14 cellular contexts compared by ENCODE assay signal in the genomic region with DNA sequence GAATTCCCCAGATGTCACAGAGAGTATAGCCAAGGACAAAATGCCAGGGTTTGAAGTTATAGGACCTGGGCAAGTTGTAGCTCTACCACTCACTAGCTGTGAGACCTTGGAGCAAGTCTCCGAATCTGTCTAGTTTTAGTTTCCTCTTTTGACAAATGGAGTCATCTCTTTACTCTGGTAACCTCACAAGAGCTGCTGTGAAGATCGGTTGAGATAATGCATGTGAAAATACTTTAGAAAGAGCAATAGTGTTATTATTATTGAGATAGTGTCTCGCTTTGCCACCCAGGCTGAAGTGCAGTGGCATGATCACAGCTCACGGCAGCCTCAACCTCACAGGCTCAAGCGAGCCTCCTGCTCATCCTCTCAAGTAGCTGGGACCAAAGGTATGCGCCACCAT.
DNase-seq lines count a peak whose midpoint lies in the region; ATAC-seq and TF ChIP-seq lines count a peak whose summit lies in the region.
"Had no signal": no experiment of that assay in that cellular context is flagged by ENCODE, and none has a peak within 500 bp of the region (broad histone marks: within the 10 kb centered on the region; RNA-seq: fewer than 3 reads in every experiment).

No MANE protein-coding gene starts in this region.

- peaks cover 10% of the 10 kb centered on the region for H3K36me3 Mint-ChIP-seq in central memory CD8-positive, alpha-beta T cell (ENCODE audit: insufficient read depth)
- no peaks in the 10 kb centered on the region for H3K36me3 Mint-ChIP-seq in natural killer cell

- no peaks in the 10 kb centered on the region for H3K27me3 Mint-ChIP-seq in central memory CD8-positive, alpha-beta T cell
- no peaks in the 10 kb centered on the region for H3K27me3 Mint-ChIP-seq in natural killer cell (ENCODE audit: low read depth in 2 of 2)
- H3K27me3 Mint-ChIP-seq: B cell; CD4-positive, alpha-beta T cell had no signal

- ATAC-seq in GM18868 (IDR thresholded peaks at IDR 0.05; ENCODE audit: unreplicated experiment): peak; percentile 41
- ATAC-seq in central memory CD8-positive, alpha-beta T cell (replicated peaks; ENCODE audit: extremely low read depth, poor library complexity, severe bottlenecking): peak; percentile 70
- ATAC-seq in natural killer cell: peak; percentile 61 to 84 (median 73)
- ATAC-seq in GM19455 (IDR thresholded peaks at IDR 0.05; ENCODE audit: unreplicated experiment): no peak

- H2AFZ ChIP-seq in SK-N-SH (ENCODE audit: low read depth): no peak overlapping the region
- H2AFZ ChIP-seq: GM23248 had no signal

- H3K27ac Mint-ChIP-seq in central memory CD8-positive, alpha-beta T cell (ENCODE audit: low read depth): peak overlapping the region; percentile 86
- peak overlapping the region; percentile 71 to 99 for H3K27ac Mint-ChIP-seq in natural killer cell
- H3K27ac Mint-ChIP-seq: B cell; CD4-positive, alpha-beta T cell had no signal

- peak overlapping the region; percentile 47 to 92; a peak in 3 of 4 replicates for H3K27ac ChIP-seq in SK-N-SH (ENCODE audit: low read depth in 2 of 2, low read length in 1 of 2)
- H3K27ac ChIP-seq: GM23248 had no signal

- DNase-seq in SK-N-SH (peak; percentile 21), natural killer cell (peak; percentile 25), OCI-M1 (lab: John Stamatoyannopoulos, UW) (no peak), COR-L47 (lab: John Stamatoyannopoulos, UW) (no peak)
- DNase-seq in central memory CD8-positive, alpha-beta T cell (ENCODE audit: low spot score in 2 of 2): peak in 1 of 2 donors; percentile 19
- DNase-seq: CD4-positive, alpha-beta T cell; DMS153; DMS79 treated with DMSO at 0.1 percent for 48 hours; EL; GM23248; H7 had no signal

- H3K9ac ChIP-seq in SK-N-SH: no peak overlapping the region
- H3K9ac ChIP-seq: GM23248 had no signal

- peaks cover 33% of the 10 kb centered on the region for H3K4me1 Mint-ChIP-seq in central memory CD8-positive, alpha-beta T cell
- H3K4me1 Mint-ChIP-seq in natural killer cell: peaks cover 63 to 76% of the 10 kb centered on the region in 2 donors
- H3K4me1 Mint-ChIP-seq: B cell had no signal

- no peaks in the 10 kb centered on the region for H3K27me3 ChIP-seq in SK-N-SH (ENCODE audit: insufficient read depth)

- POLR2A ChIA-PET in SK-N-SH (lab: Yijun Ruan, JAX): interaction anchor here (0.6 to 2.3 kb wide), 2 partner anchors 34 to 55 kb away, joined by 3 to 17 read pairs; no protein-coding TSS in a partner anchor

- intact Hi-C loops in natural killer cell (cut with micrococcal nuclease): no loop called here

- TF ChIP-seq CTCF in SK-N-SH (IDR thresholded peaks at IDR 0.05): no peak
- no peak for TF ChIP-seq CTCF in natural killer cell (IDR thresholded peaks at IDR 0.05)

- H3K4me2 ChIP-seq in SK-N-SH: no peak overlapping the region; the same call in 1 of the 2 replicates

- peaks cover 15% of the 10 kb centered on the region for H3F3A ChIP-seq in SK-N-SH (replicated peaks; ENCODE audit: insufficient read depth)

- H3K36me3 ChIP-seq in SK-N-SH (replicated peaks in 1 of 2; ENCODE audit: control insufficient read depth in 1 of 2, insufficient read depth in 2 of 2, low read length in 1 of 2): no peaks in the 10 kb centered on the region

- no peak for TF ChIP-seq EP300 in SK-N-SH (IDR thresholded peaks at IDR 0.05; ENCODE audit: borderline replicate concordance in 1 of 2, low read depth in 1 of 2, low read length in 1 of 2)

- peaks cover 13 to 29% of the 10 kb centered on the region in 2 experiments for H3K4me1 ChIP-seq in SK-N-SH (ENCODE audit: control insufficient read depth in 1 of 2, insufficient read depth in 2 of 2, low read depth in 1 of 2, low read length in 1 of 2)

- H3K4me3 Mint-ChIP-seq in central memory CD8-positive, alpha-beta T cell: peak overlapping the region; percentile 68
- H3K4me3 Mint-ChIP-seq in natural killer cell: peak overlapping the region; percentile 74
- H3K4me3 Mint-ChIP-seq: B cell; CD4-positive, alpha-beta T cell had no signal

- TF ChIP-seq RAD21 in SK-N-SH (IDR thresholded peaks at IDR 0.05; ENCODE audit: low read length): no peak

- no peaks in the 10 kb centered on the region for H3K9me3 Mint-ChIP-seq in central memory CD8-positive, alpha-beta T cell
- H3K9me3 Mint-ChIP-seq in natural killer cell: no peaks in the 10 kb centered on the region
- H3K9me3 Mint-ChIP-seq: CD4-positive, alpha-beta T cell had no signal

- no peaks in the 10 kb centered on the region for H4K20me1 ChIP-seq in SK-N-SH (ENCODE audit: insufficient read depth)

- CTCF ChIA-PET in SK-N-SH (lab: Yijun Ruan, JAX): interaction anchor here (0.8 to 7.0 kb wide), 8 partner anchors 10 to 150 kb away, joined by 3 to 60 read pairs (median 4); no protein-coding TSS in a partner anchor

- H3K9me2 ChIP-seq in SK-N-SH: no peaks in the 10 kb centered on the region

- no peaks in the 10 kb centered on the region for H3K9me3 ChIP-seq in SK-N-SH

- H3K79me2 ChIP-seq in SK-N-SH (ENCODE audit: insufficient read depth): peaks cover 3% of the 10 kb centered on the region; the same call in 1 of the 2 replicates

- WGBS in SK-N-SH (ENCODE audit: low lambda C conversion rate): 82% methylated on average over 6 of the region's 6 CpGs

- no peak overlapping the region for H3K4me3 ChIP-seq in SK-N-SH (ENCODE audit: low read depth in 2 of 2, low read length in 1 of 2)
- H3K4me3 ChIP-seq: GM23248 had no signal

TF ChIP-seq in SK-N-SH, 30 proteins besides CTCF, POLR2A, EP300 and RAD21:
- TF ChIP-seq RXRA (IDR thresholded peaks at IDR 0.05; ENCODE audit: borderline replicate concordance, low read depth): no peak
- TF ChIP-seq MEF2A (IDR thresholded peaks at IDR 0.05; ENCODE audit: borderline replicate concordance, low read depth): no peak
- TF ChIP-seq, protein P1, sequence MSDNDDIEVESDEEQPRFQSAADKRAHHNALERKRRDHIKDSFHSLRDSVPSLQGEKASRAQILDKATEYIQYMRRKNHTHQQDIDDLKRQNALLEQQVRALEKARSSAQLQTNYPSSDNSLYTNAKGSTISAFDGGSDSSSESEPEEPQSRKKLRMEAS (IDR thresholded peaks at IDR 0.05; ENCODE audit: low read depth): no peak
- TF ChIP-seq FOXM1 (IDR thresholded peaks at IDR 0.05; ENCODE audit: low read depth): no peak
- no peak for TF ChIP-seq SIN3A (IDR thresholded peaks at IDR 0.05; ENCODE audit: borderline replicate concordance, low read depth, low read length)
- TF ChIP-seq FOXJ3 (CRISPR knock-in tag; IDR thresholded peaks at IDR 0.05): no peak
- no peak for TF ChIP-seq RFX5 (IDR thresholded peaks at IDR 0.05; ENCODE audit: low read length)
- TF ChIP-seq MXI1 (IDR thresholded peaks at IDR 0.05; ENCODE audit: low read depth, low read length): no peak
- TF ChIP-seq, protein P2, sequence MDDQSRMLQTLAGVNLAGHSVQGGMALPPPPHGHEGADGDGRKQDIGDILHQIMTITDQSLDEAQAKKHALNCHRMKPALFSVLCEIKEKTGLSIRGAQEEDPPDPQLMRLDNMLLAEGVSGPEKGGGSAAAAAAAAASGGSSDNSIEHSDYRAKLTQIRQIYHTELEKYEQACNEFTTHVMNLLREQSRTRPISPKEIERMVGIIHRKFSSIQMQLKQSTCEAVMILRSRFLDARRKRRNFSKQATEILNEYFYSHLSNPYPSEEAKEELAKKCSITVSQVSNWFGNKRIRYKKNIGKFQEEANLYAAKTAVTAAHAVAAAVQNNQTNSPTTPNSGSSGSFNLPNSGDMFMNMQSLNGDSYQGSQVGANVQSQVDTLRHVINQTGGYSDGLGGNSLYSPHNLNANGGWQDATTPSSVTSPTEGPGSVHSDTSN (IDR thresholded peaks at IDR 0.05): no peak
- no peak for TF ChIP-seq RCOR1 (IDR thresholded peaks at IDR 0.05; ENCODE audit: low read length)
- no peak for TF ChIP-seq POLR2AphosphoS5 (IDR thresholded peaks at IDR 0.05; ENCODE audit: low read depth, low read length)
- no peak for TF ChIP-seq SMC3 (IDR thresholded peaks at IDR 0.05; ENCODE audit: low read depth, low read length)
- TF ChIP-seq TEAD4 (IDR thresholded peaks at IDR 0.05; ENCODE audit: borderline replicate concordance, insufficient read depth): no peak
- TF ChIP-seq YY1 (IDR thresholded peaks at IDR 0.05; ENCODE audit: low read depth): no peak
- TF ChIP-seq GABPA (IDR thresholded peaks at IDR 0.05; ENCODE audit: low read depth): no peak
- no peak for TF ChIP-seq CHD2 (IDR thresholded peaks at IDR 0.05; ENCODE audit: low read length, partially characterized antibody)
- no peak for TF ChIP-seq EZH2phosphoT487 (IDR thresholded peaks at IDR 0.05; ENCODE audit: borderline replicate concordance, low read depth)

Comparison
In these comparisons a context has a peak if more than half of its experiments do, and no peak if none do; other contexts are left out.
1. DNase-seq: peak in SK-N-SH (single experiment) and natural killer cell (single experiment); none in OCI-M1 (single experiment) and COR-L47 (single experiment).